Comparison of ENCODE assay signal across 8 cellular contexts in genomic region chr22:20957691-20958440, GRCh38. TPM values are rescaled to one million over a fixed set of nuclear protein-coding genes. Genes with fewer than 3 reads are reported as not detected.
DNase-seq lines count a peak whose midpoint lies in the region; ATAC-seq, FAIRE-seq and TF ChIP-seq lines count a peak whose summit lies in the region.

No MANE protein-coding gene starts in this region.

- H3K9ac ChIP-seq in adipocyte (ENCODE audit: low read length) (peak overlapping the region; percentile 93), iPS-18a (ENCODE audit: low read length) (no peak overlapping the region)

- H3K4me3 ChIP-seq in adipocyte (ENCODE audit: low read length) (peak overlapping the region; percentile 93), iPS-18a (ENCODE audit: low read length) (peak overlapping the region; percentile 50), spleen (peak overlapping the region; percentile 43 to 73 (median 58))

- peak; percentile 40 for DNase-seq in AG08395 (ENCODE audit: low spot score)
- DNase-seq in GM18507 (ENCODE audit: extremely low spot score, insufficient read length, low read depth) = no peak
- DNase-seq in adipocyte (ENCODE audit: low read depth) = peak; percentile 42
- DNase-seq in spleen = peak; percentile 82
- DNase-seq in NCI-H2171 treated with DMSO at 0.1 percent for 48 hours (lab: John Stamatoyannopoulos, UW) = no peak

- no peaks in the 10 kb centered on the region for H3K9me3 ChIP-seq in adipocyte (ENCODE audit: control insufficient read depth, low read length)
- H3K9me3 ChIP-seq in iPS-18a (ENCODE audit: control insufficient read depth, low read depth, low read length) = no peaks in the 10 kb centered on the region
- no peaks in the 10 kb centered on the region for H3K9me3 ChIP-seq in spleen

- H3K27me3 ChIP-seq in adipocyte (replicated peaks; ENCODE audit: control insufficient read depth, insufficient read depth, low read length) (peaks cover 1% of the 10 kb centered on the region), iPS-18a (ENCODE audit: control insufficient read depth, insufficient read depth, low read length) (peaks cover 35% of the 10 kb centered on the region), spleen (replicated peaks in 1 of 7) (peaks cover 0 to 34% (median 0%) of the 10 kb centered on the region in 7 donors)

- no peak for TF ChIP-seq POLR2A in spleen (IDR thresholded peaks at IDR 0.05)

- peaks cover 7% of the 10 kb centered on the region for H3K36me3 ChIP-seq in adipocyte (ENCODE audit: control insufficient read depth, insufficient read depth, low read length, severe bottlenecking)
- peaks cover 8% of the 10 kb centered on the region for H3K36me3 ChIP-seq in iPS-18a (ENCODE audit: control insufficient read depth, low read depth, low read length)
- peaks cover 0 to 18% (median 6%) of the 10 kb centered on the region in 6 donors for H3K36me3 ChIP-seq in spleen

- TF ChIP-seq CTCF in spleen (IDR thresholded peaks at IDR 0.05 in 8 of 11, conservative IDR thresholded peaks at IDR 0.05 in 3 of 11) = no peak

- peak; percentile 33 for FAIRE-seq in GM18507 (lab: Jason Lieb, UNC)

- WGBS in spleen, 5 donors = 3 to 10% (median 5%) methylated on average over 12 to 32 of the region's 32 CpGs

- intact Hi-C loops in spleen (cut with DNase I; ENCODE audit: low total_unique reads) = no loop called here

- ATAC-seq in HG03521 (IDR thresholded peaks at IDR 0.05; ENCODE audit: unreplicated experiment) = no peak
- no peak for ATAC-seq in GM21515 (IDR thresholded peaks at IDR 0.05; ENCODE audit: unreplicated experiment)

- H3K4me1 ChIP-seq in adipocyte (ENCODE audit: control insufficient read depth, insufficient read depth, low read length) (peaks cover 29% of the 10 kb centered on the region), iPS-18a (ENCODE audit: control insufficient read depth, low read depth, low read length) (peaks cover 4% of the 10 kb centered on the region), spleen (peaks cover 0 to 40% (median 26%) of the 10 kb centered on the region in 6 donors)

- H3K27ac ChIP-seq in iPS-18a (ENCODE audit: low read length) (no peak overlapping the region), spleen (peak overlapping the region in 4 of 8 donors; percentile 10 to 81 (median 58))

RNA-seq across cellular contexts. Expression of gene AIFM3, which starts 9.2 kb away (rescaled TPM):
- 1 to 10 TPM; 3.7 to 8.7 (median 6.1) TPM for total RNA-seq in spleen
- polyA plus RNA-seq in spleen = 1 to 10 TPM; 2.0 to 6.0 (median 5.3) TPM

RNA-seq across cellular contexts. Expression of gene LZTR1, which starts 24.2 kb away (rescaled TPM):
- 10 to 100 TPM; 52.5 to 76.2 (median 62.6) TPM for total RNA-seq in spleen
- 10 to 100 TPM; 21.9 to 44.5 (median 32.6) TPM for polyA plus RNA-seq in spleen

RNA-seq across cellular contexts. Expression of gene CRKL, which starts 40.7 kb away (rescaled TPM):
- total RNA-seq in spleen = 10 to 100 TPM; 56.7 to 65.3 (median 58.1) TPM
- 10 to 100 TPM; 11.5 to 17.9 (median 12.2) TPM for polyA plus RNA-seq in spleen

RNA-seq across cellular contexts. Expression of gene THAP7, which starts 44.1 kb away (rescaled TPM):
- total RNA-seq in spleen = 10 to 100 TPM; 16.7 to 38.7 (median 26.5) TPM
- polyA plus RNA-seq in spleen = 10 to 100 TPM; 31.8 to 53.3 (median 47.5) TPM

RNA-seq across cellular contexts. Expression of gene P2RX6, which starts 57.1 kb away (rescaled TPM):
- 10 to 100 TPM in 2 of 7 donors, 1 to 10 TPM in 5; 3.2 to 14.4 (median 4.5) TPM for total RNA-seq in spleen
- 1 to 10 TPM in 2 of 3 donors, under 1 TPM in 1; 0.86 to 5.6 (median 2.7) TPM for polyA plus RNA-seq in spleen

Comparison
In these comparisons a context has a peak if more than half of its experiments do, and no peak if none do; other contexts are left out.
1. DNase-seq: peak in AG08395 (single experiment), adipocyte (single experiment) and spleen (single experiment); none in GM18507 (single experiment) and NCI-H2171 treated with DMSO at 0.1 percent for 48 hours (single experiment).
2. Peak in every context shown above with its lines, with median percentiles within 50 percentile points of each other: H3K4me3 ChIP-seq.